In the genomic region with DNA sequence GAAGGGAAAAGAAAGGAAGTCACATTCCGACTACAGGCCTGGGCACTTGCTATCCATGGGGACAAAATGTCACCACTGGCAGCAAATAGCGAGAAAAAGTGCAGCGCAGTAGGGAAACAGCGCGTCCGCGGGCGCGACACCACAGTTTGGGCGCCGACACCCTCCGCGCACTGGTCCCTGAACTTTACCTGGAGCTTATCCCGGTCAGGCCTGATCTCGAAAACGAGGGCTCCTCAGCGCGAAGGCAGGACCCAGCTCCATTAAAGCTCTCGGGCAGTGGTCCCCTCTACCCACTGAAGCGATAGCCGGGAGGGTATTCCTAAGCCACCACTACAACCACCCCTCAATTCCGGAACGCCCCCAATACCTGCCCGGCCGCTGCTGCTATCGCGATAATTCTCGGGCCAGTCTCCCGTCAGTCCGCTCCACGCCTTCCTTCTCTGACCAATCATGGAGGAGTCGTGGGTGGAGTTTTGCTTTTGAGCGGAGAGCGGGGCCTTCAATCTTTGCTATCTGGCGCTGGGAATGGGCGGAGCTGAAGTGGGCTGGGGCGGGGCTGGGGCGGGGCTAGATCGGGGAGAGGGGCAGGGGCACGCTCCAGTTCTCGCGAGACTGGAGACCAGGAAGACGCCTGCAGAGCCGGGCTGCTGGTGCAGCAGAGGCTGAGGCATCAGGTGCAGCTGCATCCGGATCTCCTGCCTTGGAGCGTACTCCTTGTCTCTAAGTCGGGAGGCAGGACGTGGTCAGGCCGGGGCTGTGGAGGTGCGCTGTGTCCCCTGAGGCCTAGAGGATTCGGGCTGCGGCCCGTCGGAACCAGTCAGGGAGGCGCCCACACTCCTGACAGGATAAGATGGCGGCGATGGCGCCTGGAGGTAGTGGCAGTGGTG, we compare ENCODE assay signal across 1 cellular context.
TF ChIP-seq lines count a peak whose summit lies in the region.

PIGN (minus strand) TSS at position 401 of the 887 bp plus-strand sequence. CDS start 25,703 bp downstream, outside the sequence.
A gene with protein sequence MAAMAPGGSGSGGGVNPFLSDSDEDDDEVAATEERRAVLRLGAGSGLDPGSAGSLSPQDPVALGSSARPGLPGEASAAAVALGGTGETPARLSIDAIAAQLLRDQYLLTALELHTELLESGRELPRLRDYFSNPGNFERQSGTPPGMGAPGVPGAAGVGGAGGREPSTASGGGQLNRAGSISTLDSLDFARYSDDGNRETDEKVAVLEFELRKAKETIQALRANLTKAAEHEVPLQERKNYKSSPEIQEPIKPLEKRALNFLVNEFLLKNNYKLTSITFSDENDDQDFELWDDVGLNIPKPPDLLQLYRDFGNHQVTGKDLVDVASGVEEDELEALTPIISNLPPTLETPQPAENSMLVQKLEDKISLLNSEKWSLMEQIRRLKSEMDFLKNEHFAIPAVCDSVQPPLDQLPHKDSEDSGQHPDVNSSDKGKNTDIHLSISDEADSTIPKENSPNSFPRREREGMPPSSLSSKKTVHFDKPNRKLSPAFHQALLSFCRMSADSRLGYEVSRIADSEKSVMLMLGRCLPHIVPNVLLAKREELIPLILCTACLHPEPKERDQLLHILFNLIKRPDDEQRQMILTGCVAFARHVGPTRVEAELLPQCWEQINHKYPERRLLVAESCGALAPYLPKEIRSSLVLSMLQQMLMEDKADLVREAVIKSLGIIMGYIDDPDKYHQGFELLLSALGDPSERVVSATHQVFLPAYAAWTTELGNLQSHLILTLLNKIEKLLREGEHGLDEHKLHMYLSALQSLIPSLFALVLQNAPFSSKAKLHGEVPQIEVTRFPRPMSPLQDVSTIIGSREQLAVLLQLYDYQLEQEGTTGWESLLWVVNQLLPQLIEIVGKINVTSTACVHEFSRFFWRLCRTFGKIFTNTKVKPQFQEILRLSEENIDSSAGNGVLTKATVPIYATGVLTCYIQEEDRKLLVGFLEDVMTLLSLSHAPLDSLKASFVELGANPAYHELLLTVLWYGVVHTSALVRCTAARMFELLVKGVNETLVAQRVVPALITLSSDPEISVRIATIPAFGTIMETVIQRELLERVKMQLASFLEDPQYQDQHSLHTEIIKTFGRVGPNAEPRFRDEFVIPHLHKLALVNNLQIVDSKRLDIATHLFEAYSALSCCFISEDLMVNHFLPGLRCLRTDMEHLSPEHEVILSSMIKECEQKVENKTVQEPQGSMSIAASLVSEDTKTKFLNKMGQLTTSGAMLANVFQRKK (plus strand): TSS at position 600 of the 887 bp plus-strand sequence. CDS start 251 bp downstream, at position 851.

TF ChIP-seq in HepG2, 621 proteins besides CTCF, POLR2A, EP300 and RAD21 (continued from another document and continues in another):
- TF ChIP-seq, protein P1, sequence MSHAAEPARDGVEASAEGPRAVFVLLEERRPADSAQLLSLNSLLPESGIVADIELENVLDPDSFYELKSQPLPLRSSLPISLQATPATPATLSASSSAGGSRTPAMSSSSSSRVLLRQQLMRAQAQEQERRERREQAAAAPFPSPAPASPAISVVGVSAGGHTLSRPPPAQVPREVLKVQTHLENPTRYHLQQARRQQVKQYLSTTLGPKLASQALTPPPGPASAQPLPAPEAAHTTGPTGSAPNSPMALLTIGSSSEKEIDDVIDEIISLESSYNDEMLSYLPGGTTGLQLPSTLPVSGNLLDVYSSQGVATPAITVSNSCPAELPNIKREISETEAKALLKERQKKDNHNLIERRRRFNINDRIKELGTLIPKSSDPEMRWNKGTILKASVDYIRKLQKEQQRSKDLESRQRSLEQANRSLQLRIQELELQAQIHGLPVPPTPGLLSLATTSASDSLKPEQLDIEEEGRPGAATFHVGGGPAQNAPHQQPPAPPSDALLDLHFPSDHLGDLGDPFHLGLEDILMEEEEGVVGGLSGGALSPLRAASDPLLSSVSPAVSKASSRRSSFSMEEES (CRISPR knock-in tag; IDR thresholded peaks at IDR 0.05) = 0 out of 2 replicates have a peak, but pooled peaks have one; percentile 32
- TF ChIP-seq DMAP1 (CRISPR knock-in tag; IDR thresholded peaks at IDR 0.05) = peak; percentile 54; the same call in 1 of the 2 replicates
- TF ChIP-seq TBX3 (IDR thresholded peaks at IDR 0.05; ENCODE audit: borderline replicate concordance) = no peak
- peak; percentile 80 for TF ChIP-seq ZNF441 (CRISPR knock-in tag; IDR thresholded peaks at IDR 0.05; ENCODE audit: borderline replicate concordance)
- TF ChIP-seq, protein P2, sequence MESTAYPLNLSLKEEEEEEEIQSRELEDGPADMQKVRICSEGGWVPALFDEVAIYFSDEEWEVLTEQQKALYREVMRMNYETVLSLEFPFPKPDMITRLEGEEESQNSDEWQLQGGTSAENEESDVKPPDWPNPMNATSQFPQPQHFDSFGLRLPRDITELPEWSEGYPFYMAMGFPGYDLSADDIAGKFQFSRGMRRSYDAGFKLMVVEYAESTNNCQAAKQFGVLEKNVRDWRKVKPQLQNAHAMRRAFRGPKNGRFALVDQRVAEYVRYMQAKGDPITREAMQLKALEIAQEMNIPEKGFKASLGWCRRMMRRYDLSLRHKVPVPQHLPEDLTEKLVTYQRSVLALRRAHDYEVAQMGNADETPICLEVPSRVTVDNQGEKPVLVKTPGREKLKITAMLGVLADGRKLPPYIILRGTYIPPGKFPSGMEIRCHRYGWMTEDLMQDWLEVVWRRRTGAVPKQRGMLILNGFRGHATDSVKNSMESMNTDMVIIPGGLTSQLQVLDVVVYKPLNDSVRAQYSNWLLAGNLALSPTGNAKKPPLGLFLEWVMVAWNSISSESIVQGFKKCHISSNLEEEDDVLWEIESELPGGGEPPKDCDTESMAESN (CRISPR knock-in tag; conservative IDR thresholded peaks at IDR 0.05) = peak; percentile 75
- TF ChIP-seq, protein P3, sequence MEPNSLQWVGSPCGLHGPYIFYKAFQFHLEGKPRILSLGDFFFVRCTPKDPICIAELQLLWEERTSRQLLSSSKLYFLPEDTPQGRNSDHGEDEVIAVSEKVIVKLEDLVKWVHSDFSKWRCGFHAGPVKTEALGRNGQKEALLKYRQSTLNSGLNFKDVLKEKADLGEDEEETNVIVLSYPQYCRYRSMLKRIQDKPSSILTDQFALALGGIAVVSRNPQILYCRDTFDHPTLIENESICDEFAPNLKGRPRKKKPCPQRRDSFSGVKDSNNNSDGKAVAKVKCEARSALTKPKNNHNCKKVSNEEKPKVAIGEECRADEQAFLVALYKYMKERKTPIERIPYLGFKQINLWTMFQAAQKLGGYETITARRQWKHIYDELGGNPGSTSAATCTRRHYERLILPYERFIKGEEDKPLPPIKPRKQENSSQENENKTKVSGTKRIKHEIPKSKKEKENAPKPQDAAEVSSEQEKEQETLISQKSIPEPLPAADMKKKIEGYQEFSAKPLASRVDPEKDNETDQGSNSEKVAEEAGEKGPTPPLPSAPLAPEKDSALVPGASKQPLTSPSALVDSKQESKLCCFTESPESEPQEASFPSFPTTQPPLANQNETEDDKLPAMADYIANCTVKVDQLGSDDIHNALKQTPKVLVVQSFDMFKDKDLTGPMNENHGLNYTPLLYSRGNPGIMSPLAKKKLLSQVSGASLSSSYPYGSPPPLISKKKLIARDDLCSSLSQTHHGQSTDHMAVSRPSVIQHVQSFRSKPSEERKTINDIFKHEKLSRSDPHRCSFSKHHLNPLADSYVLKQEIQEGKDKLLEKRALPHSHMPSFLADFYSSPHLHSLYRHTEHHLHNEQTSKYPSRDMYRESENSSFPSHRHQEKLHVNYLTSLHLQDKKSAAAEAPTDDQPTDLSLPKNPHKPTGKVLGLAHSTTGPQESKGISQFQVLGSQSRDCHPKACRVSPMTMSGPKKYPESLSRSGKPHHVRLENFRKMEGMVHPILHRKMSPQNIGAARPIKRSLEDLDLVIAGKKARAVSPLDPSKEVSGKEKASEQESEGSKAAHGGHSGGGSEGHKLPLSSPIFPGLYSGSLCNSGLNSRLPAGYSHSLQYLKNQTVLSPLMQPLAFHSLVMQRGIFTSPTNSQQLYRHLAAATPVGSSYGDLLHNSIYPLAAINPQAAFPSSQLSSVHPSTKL (CRISPR knock-in tag; IDR thresholded peaks at IDR 0.05) = 0 out of 2 replicates have a peak, but pooled peaks have one; percentile 27
- peak; percentile 86 for TF ChIP-seq KDM5A (IDR thresholded peaks at IDR 0.05; ENCODE audit: borderline replicate concordance, low read length)
- peak; percentile 27 for TF ChIP-seq BRD4 (CRISPR knock-in tag; IDR thresholded peaks at IDR 0.05)
- TF ChIP-seq ZNF264 (CRISPR knock-in tag; IDR thresholded peaks at IDR 0.05) = peak; percentile 64; the same call in 1 of the 2 replicates
- TF ChIP-seq TEAD3 (CRISPR knock-in tag; optimal IDR thresholded peaks at IDR 0.05; ENCODE audit: borderline replicate concordance) = peak; percentile 11
- TF ChIP-seq CHD2 (IDR thresholded peaks at IDR 0.05; ENCODE audit: low read depth, low read length) = peak; percentile 96
- peak; percentile 8; the same call in 1 of the 2 replicates for TF ChIP-seq ZBTB38 (CRISPR knock-in tag; IDR thresholded peaks at IDR 0.05)
- 0 out of 2 replicates have a peak, but pooled peaks have one; percentile 18 for TF ChIP-seq MYNN (CRISPR knock-in tag; IDR thresholded peaks at IDR 0.05; ENCODE audit: low read depth)
- peak; percentile 82 for TF ChIP-seq KMT2B (CRISPR knock-in tag; IDR thresholded peaks at IDR 0.05)
- peak; percentile 67 for TF ChIP-seq TARDBP (CRISPR knock-in tag; IDR thresholded peaks at IDR 0.05)
- TF ChIP-seq, protein P4, sequence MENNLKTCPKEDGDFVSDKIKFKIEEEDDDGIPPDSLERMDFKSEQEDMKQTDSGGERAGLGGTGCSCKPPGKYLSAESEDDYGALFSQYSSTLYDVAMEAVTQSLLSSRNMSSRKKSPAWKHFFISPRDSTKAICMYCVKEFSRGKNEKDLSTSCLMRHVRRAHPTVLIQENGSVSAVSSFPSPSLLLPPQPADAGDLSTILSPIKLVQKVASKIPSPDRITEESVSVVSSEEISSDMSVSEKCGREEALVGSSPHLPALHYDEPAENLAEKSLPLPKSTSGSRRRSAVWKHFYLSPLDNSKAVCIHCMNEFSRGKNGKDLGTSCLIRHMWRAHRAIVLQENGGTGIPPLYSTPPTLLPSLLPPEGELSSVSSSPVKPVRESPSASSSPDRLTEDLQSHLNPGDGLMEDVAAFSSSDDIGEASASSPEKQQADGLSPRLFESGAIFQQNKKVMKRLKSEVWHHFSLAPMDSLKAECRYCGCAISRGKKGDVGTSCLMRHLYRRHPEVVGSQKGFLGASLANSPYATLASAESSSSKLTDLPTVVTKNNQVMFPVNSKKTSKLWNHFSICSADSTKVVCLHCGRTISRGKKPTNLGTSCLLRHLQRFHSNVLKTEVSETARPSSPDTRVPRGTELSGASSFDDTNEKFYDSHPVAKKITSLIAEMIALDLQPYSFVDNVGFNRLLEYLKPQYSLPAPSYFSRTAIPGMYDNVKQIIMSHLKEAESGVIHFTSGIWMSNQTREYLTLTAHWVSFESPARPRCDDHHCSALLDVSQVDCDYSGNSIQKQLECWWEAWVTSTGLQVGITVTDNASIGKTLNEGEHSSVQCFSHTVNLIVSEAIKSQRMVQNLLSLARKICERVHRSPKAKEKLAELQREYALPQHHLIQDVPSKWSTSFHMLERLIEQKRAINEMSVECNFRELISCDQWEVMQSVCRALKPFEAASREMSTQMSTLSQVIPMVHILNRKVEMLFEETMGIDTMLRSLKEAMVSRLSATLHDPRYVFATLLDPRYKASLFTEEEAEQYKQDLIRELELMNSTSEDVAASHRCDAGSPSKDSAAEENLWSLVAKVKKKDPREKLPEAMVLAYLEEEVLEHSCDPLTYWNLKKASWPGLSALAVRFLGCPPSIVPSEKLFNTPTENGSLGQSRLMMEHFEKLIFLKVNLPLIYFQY (CRISPR knock-in tag; IDR thresholded peaks at IDR 0.05; ENCODE audit: borderline replicate concordance) = peak; percentile 58; the same call in 1 of the 2 replicates
- no peak; the same call in 1 of the 2 replicates for TF ChIP-seq ZNF792 (CRISPR knock-in tag; IDR thresholded peaks at IDR 0.05)
- peak; percentile 57 for TF ChIP-seq HDAC2 (CRISPR knock-in tag; IDR thresholded peaks at IDR 0.05)
- TF ChIP-seq, protein P5, sequence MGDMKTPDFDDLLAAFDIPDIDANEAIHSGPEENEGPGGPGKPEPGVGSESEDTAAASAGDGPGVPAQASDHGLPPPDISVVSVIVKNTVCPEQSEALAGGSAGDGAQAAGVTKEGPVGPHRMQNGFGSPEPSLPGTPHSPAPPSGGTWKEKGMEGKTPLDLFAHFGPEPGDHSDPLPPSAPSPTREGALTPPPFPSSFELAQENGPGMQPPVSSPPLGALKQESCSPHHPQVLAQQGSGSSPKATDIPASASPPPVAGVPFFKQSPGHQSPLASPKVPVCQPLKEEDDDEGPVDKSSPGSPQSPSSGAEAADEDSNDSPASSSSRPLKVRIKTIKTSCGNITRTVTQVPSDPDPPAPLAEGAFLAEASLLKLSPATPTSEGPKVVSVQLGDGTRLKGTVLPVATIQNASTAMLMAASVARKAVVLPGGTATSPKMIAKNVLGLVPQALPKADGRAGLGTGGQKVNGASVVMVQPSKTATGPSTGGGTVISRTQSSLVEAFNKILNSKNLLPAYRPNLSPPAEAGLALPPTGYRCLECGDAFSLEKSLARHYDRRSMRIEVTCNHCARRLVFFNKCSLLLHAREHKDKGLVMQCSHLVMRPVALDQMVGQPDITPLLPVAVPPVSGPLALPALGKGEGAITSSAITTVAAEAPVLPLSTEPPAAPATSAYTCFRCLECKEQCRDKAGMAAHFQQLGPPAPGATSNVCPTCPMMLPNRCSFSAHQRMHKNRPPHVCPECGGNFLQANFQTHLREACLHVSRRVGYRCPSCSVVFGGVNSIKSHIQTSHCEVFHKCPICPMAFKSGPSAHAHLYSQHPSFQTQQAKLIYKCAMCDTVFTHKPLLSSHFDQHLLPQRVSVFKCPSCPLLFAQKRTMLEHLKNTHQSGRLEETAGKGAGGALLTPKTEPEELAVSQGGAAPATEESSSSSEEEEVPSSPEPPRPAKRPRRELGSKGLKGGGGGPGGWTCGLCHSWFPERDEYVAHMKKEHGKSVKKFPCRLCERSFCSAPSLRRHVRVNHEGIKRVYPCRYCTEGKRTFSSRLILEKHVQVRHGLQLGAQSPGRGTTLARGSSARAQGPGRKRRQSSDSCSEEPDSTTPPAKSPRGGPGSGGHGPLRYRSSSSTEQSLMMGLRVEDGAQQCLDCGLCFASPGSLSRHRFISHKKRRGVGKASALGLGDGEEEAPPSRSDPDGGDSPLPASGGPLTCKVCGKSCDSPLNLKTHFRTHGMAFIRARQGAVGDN (CRISPR knock-in tag; IDR thresholded peaks at IDR 0.05) = peak; percentile 81
- TF ChIP-seq TAF1 (CRISPR knock-in tag; IDR thresholded peaks at IDR 0.05) = peak; percentile 78
- TF ChIP-seq MYPOP (CRISPR knock-in tag; IDR thresholded peaks at IDR 0.05) = peak; percentile 86
